ENCODE assay signal across 8 cellular contexts in the genomic region with DNA sequence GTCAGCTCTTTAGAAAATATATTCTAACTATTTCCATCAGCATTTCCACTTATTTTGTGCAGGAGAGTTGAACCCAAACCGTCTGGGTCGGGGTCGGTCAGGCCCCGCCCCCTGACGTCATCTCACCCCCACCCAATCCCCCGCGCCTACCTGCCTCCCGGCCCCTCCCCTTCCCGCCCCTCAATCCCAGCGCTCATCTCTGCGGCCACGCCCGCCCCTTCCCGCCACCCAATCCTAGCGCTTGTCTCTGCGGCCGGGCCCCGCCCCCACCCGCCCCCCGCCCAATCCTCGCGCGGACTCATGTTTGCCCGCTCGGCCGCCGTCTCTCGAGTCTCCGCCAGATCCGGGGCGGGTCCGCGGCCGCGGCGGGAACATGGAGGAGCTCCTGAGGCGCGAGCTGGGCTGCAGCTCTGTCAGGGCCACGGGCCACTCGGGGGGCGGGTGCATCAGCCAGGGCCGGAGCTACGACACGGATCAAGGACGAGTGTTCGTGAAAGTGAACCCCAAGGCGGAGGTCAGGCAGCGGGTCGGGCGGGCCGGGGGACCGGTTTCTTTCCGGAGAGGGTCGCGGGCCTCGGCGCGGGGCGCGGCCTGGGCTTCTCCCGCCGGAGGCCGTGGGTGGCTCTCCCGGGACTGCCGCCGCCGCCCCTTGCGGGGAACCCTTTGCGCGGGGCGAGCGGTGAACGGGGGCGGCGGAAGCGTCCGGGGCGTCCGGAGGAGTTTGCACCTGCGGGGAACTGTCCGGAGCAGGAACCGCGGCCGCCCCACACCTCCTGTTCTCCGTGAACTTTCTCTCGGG. TPM values are rescaled to one million over a fixed set of nuclear protein-coding genes. Genes with fewer than 3 reads are reported as not detected.
DNase-seq lines count a peak whose midpoint lies in the region; ATAC-seq, FAIRE-seq and TF ChIP-seq lines count a peak whose summit lies in the region.

A gene with protein sequence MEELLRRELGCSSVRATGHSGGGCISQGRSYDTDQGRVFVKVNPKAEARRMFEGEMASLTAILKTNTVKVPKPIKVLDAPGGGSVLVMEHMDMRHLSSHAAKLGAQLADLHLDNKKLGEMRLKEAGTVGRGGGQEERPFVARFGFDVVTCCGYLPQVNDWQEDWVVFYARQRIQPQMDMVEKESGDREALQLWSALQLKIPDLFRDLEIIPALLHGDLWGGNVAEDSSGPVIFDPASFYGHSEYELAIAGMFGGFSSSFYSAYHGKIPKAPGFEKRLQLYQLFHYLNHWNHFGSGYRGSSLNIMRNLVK (plus strand): TSS at position 324 of the 799 bp plus-strand sequence. CDS start 50 bp downstream, at position 374.

- intact Hi-C loops in ascending aorta (cut with DNase I): loop anchor here (1.0 kb wide), 3 partner anchors 18 to 68 kb away; a partner anchor contains a TSS
- intact Hi-C loops in right cardiac atrium (cut with DNase I): no loop called here

- no peak for TF ChIP-seq CTCF in GM12865 (IDR thresholded peaks at IDR 0.05; ENCODE audit: insufficient read depth, low read depth, low read length, missing control alignments)
- TF ChIP-seq CTCF in ascending aorta (IDR thresholded peaks at IDR 0.05): no peak

- FAIRE-seq in urothelium cell line (lab: Jason Lieb, UNC): peak; percentile 89

- no peaks in the 10 kb centered on the region for H3K27me3 ChIP-seq in ascending aorta
- H3K27me3 ChIP-seq in right cardiac atrium (ENCODE audit: control insufficient read depth, insufficient read depth): no peaks in the 10 kb centered on the region

- peaks cover 11 to 26% of the 10 kb centered on the region in 2 donors for H3K36me3 ChIP-seq in ascending aorta

- under 1% methylated on average over 86 of the region's 86 CpGs for WGBS in right cardiac atrium

- H3K4me1 ChIP-seq in ascending aorta (peaks cover 4 to 9% of the 10 kb centered on the region in 2 donors), right cardiac atrium (ENCODE audit: control insufficient read depth, insufficient read depth, low read length) (peaks cover 4% of the 10 kb centered on the region)

- no peaks in the 10 kb centered on the region for H3K9me3 ChIP-seq in ascending aorta
- H3K9me3 ChIP-seq in right cardiac atrium (ENCODE audit: control insufficient read depth, low read length): no peaks in the 10 kb centered on the region

- DNase-seq in GM12865 (ENCODE audit: low read depth) (peak; percentile 95), NCI-H2029 (lab: John Stamatoyannopoulos, UW) (peak; percentile 92), T-helper 22 cell (ENCODE audit: low read depth) (peak; percentile 92), ascending aorta (ENCODE audit: low spot score in 2 of 2) (peak; percentile 78 to 96), right cardiac atrium (peak; percentile 97 to 99 (median 99)), putamen (ENCODE audit: low spot score) (peak; percentile 96), urothelium cell line (ENCODE audit: low spot score) (peak; percentile 100)

- H3K27ac ChIP-seq in ascending aorta (peak within 1 kb of the TSS; percentile 46 to 55), right cardiac atrium (ENCODE audit: low read length) (no peak within 1 kb of the TSS)

- peak within 1 kb of the TSS; percentile 84 for H3K4me3 ChIP-seq in GM12865 (ENCODE audit: low read depth, low read length)
- H3K4me3 ChIP-seq in ascending aorta: peak within 1 kb of the TSS; percentile 80 to 94
- peak within 1 kb of the TSS; percentile 86 for H3K4me3 ChIP-seq in right cardiac atrium (ENCODE audit: low read length)

- ATAC-seq in HG02885 (IDR thresholded peaks at IDR 0.05; ENCODE audit: poor library complexity, unreplicated experiment) (peak; percentile 74), right cardiac atrium (peak; percentile 97 to 98)

RNA-seq across cellular contexts. Expression of the gene that starts here (rescaled TPM):
- total RNA-seq in ascending aorta (21.0 TPM), right cardiac atrium (10 to 100 TPM; 10.4 to 15.0 (median 14.1) TPM)
- polyA plus RNA-seq in right cardiac atrium: 14.1 TPM
